In genomic region chr1:155909894-155910293, GRCh38 we compare ENCODE assay signal across 8 cellular contexts. TPM values are rescaled to one million over a fixed set of nuclear protein-coding genes. Genes with fewer than 3 reads are reported as not detected.
DNase-seq lines count a peak whose midpoint lies in the region; ATAC-seq and TF ChIP-seq lines count a peak whose summit lies in the region.

No MANE protein-coding gene starts in this region.

- 54% methylated on average over 4 of the region's 4 CpGs for WGBS in suprapubic skin

- H3K9me3 ChIP-seq in suprapubic skin: no peaks in the 10 kb centered on the region

- H3K27me3 Mint-ChIP-seq in activated T-cell treated with anti-CD3 and anti-CD28 coated beads, Interleukin-2, amount 50 U/mL, for 4 hours (ENCODE audit: low read depth): no peaks in the 10 kb centered on the region
- no peaks in the 10 kb centered on the region for H3K27me3 Mint-ChIP-seq in activated naive CD8-positive, alpha-beta T cell

- TF ChIP-seq EP300 in suprapubic skin (IDR thresholded peaks at IDR 0.05): no peak

- peaks cover 22% of the 10 kb centered on the region for H3K4me1 ChIP-seq in suprapubic skin

- TF ChIP-seq CTCF in suprapubic skin (IDR thresholded peaks at IDR 0.05): no peak

- no peaks in the 10 kb centered on the region for H3K27me3 ChIP-seq in suprapubic skin

- peak in 1 of 2 donors; percentile 28 for ATAC-seq in activated T-cell treated with anti-CD3 and anti-CD28 coated beads, Interleukin-2, amount 50 U/mL, for 4 hours
- no peak for ATAC-seq in GM21367 (IDR thresholded peaks at IDR 0.05; ENCODE audit: unreplicated experiment)

- peak overlapping the region; percentile 93 for H3K27ac Mint-ChIP-seq in activated naive CD8-positive, alpha-beta T cell

- no peaks in the 10 kb centered on the region for H3K9me3 Mint-ChIP-seq in activated T-cell treated with anti-CD3 and anti-CD28 coated beads, Interleukin-2, amount 50 U/mL, for 4 hours
- H3K9me3 Mint-ChIP-seq in activated naive CD8-positive, alpha-beta T cell (ENCODE audit: low read depth): no peaks in the 10 kb centered on the region

- peaks cover 24% of the 10 kb centered on the region for H3K4me1 Mint-ChIP-seq in activated T-cell treated with anti-CD3 and anti-CD28 coated beads, Interleukin-2, amount 50 U/mL, for 4 hours (ENCODE audit: low read depth)
- peaks cover 26% of the 10 kb centered on the region for H3K4me1 Mint-ChIP-seq in activated naive CD8-positive, alpha-beta T cell (ENCODE audit: low read depth)

- peak overlapping the region; percentile 93 for H3K4me3 Mint-ChIP-seq in activated T-cell treated with anti-CD3 and anti-CD28 coated beads, Interleukin-2, amount 50 U/mL, for 4 hours
- peak overlapping the region; percentile 91 for H3K4me3 Mint-ChIP-seq in activated naive CD8-positive, alpha-beta T cell

- H3K27ac ChIP-seq in suprapubic skin: no peak overlapping the region

- H3K36me3 ChIP-seq in suprapubic skin: peaks cover 63% of the 10 kb centered on the region

- DNase-seq in activated T-cell treated with anti-CD3 and anti-CD28 coated beads, Interleukin-2, amount 50 U/mL, for 4 hours: no peak
- DNase-seq in activated T-cell treated with anti-CD3 and anti-CD28 coated beads for 4 hours (no peak), iris pigment epithelial cell (ENCODE audit: low read depth) (peak; percentile 69), suprapubic skin (ENCODE audit: low spot score in 2 of 2) (no peak), NCI-H1417 treated with DMSO at 0.1 percent for 48 hours (lab: John Stamatoyannopoulos, UW) (no peak)
- no peak for DNase-seq in activated CD4-positive, CD25-positive, alpha-beta regulatory T cell treated with anti-CD3 and anti-CD28 coated beads, Interleukin-2, amount 50 U/mL, for 72 hours

- H3K36me3 Mint-ChIP-seq in activated T-cell treated with anti-CD3 and anti-CD28 coated beads, Interleukin-2, amount 50 U/mL, for 4 hours (ENCODE audit: insufficient read depth): peaks cover 17% of the 10 kb centered on the region
- peaks cover 9% of the 10 kb centered on the region for H3K36me3 Mint-ChIP-seq in activated naive CD8-positive, alpha-beta T cell

- TF ChIP-seq POLR2A in suprapubic skin (IDR thresholded peaks at IDR 0.05): no peak

- peak overlapping the region; percentile 77 for H3K4me3 ChIP-seq in suprapubic skin

RNA-seq across cellular contexts. Expression of gene RIT1, which starts 1.3 kb away (rescaled TPM):
- total RNA-seq in activated T-cell treated with anti-CD3 and anti-CD28 coated beads, Interleukin-2, amount 50 U/mL, for 4 hours: 10 to 100 TPM; 15.6 to 25.0 (median 17.9) TPM
- 10 to 100 TPM; 18.1 to 30.8 (median 23.8) TPM for total RNA-seq in suprapubic skin

RNA-seq across cellular contexts. Expression of gene KHDC4, which starts 24.3 kb away (rescaled TPM):
- 10 to 100 TPM; 32.2 to 38.3 (median 37.9) TPM for total RNA-seq in activated T-cell treated with anti-CD3 and anti-CD28 coated beads, Interleukin-2, amount 50 U/mL, for 4 hours
- 100 to 1,000 TPM in 1 of 4 donors, 10 to 100 TPM in 3; 33.6 to 116 (median 50.3) TPM for total RNA-seq in suprapubic skin

RNA-seq across cellular contexts. Expression of gene RXFP4, which starts 31.5 kb away (rescaled TPM):
- not detected for total RNA-seq in activated T-cell treated with anti-CD3 and anti-CD28 coated beads, Interleukin-2, amount 50 U/mL, for 4 hours
- not detected for total RNA-seq in suprapubic skin

RNA-seq across cellular contexts. Expression of gene SYT11, which starts 50.5 kb away (rescaled TPM):
- 1 to 10 TPM; 4.6 to 8.0 (median 5.4) TPM for total RNA-seq in activated T-cell treated with anti-CD3 and anti-CD28 coated beads, Interleukin-2, amount 50 U/mL, for 4 hours
- total RNA-seq in suprapubic skin: 1 to 10 TPM; 2.2 to 3.3 (median 2.7) TPM

RNA-seq across cellular contexts. Expression of gene GON4L, which starts 52.9 kb away (rescaled TPM):
- total RNA-seq in activated T-cell treated with anti-CD3 and anti-CD28 coated beads, Interleukin-2, amount 50 U/mL, for 4 hours: 10 to 100 TPM; 42.6 to 48.4 (median 47.8) TPM
- total RNA-seq in suprapubic skin: 10 to 100 TPM; 27.5 to 82.6 (median 43.2) TPM
